19 cellular contexts compared by ENCODE assay signal in genomic region chr6:131982740-131983259, GRCh38. TPM values are rescaled to one million over a fixed set of nuclear protein-coding genes. Genes with fewer than 3 reads are reported as not detected.
DNase-seq lines count a peak whose midpoint lies in the region; TF ChIP-seq lines count a peak whose summit lies in the region.
"Had no signal": no experiment of that assay in that cellular context is flagged by ENCODE, and none has a peak within 500 bp of the region (broad histone marks: within the 10 kb centered on the region; RNA-seq: fewer than 3 reads in every experiment).

No MANE protein-coding gene starts in this region.

- H3K4me1 Mint-ChIP-seq in HFFc6 (ENCODE audit: low read depth) = peaks cover 79% of the 10 kb centered on the region
- H3K4me1 Mint-ChIP-seq: central memory CD8-positive, alpha-beta T cell had no signal

- peaks cover 70% of the 10 kb centered on the region for H3K4me1 ChIP-seq in ACC112 (ENCODE audit: control insufficient read depth, insufficient read depth, low read length, unreplicated experiment)

- H3K36me3 ChIP-seq in ACC112 (ENCODE audit: insufficient read depth, low read length) = no peaks in the 10 kb centered on the region
- H3K36me3 ChIP-seq: ovary, transverse colon had no signal

- peak overlapping the region; percentile 83 for H3K27ac Mint-ChIP-seq in HFFc6

- DNase-seq in HFFc6 (peak; percentile 75), astrocyte of the cerebellum (ENCODE audit: low read depth) (peak; percentile 94), hepatic stellate cell (ENCODE audit: low spot score) (peak; percentile 21), putamen (ENCODE audit: low spot score) (no peak), GM10266 (ENCODE audit: extremely low spot score) (no peak), KBM-7 (no peak), iPS-NIHi7 (ENCODE audit: extremely low spot score) (no peak)
- DNase-seq: activated CD8-positive, alpha-beta memory T cell treated with anti-CD3 and anti-CD28 coated beads for 24 hours; activated gamma-delta T cell treated with Interleukin-2 at 50 U/mL for 16 hours; AML-193; DMS53; Kasumi-1; NCI-H187 treated with DMSO at 0.1 percent for 48 hours; NCI-H748 treated with DMSO at 0.1 percent for 48 hours; ovary; transverse colon had no signal

- H3K9me3 Mint-ChIP-seq in HFFc6 = no peaks in the 10 kb centered on the region
- H3K9me3 Mint-ChIP-seq: central memory CD8-positive, alpha-beta T cell had no signal

- H3K4me3 ChIP-seq in ACC112 (ENCODE audit: low read depth, low read length) (no peak overlapping the region), astrocyte of the cerebellum (ENCODE audit: low read depth, low read length) (no peak overlapping the region)
- H3K4me3 ChIP-seq: ovary, transverse colon had no signal

- H3K27me3 Mint-ChIP-seq in HFFc6 (ENCODE audit: insufficient read depth) = no peaks in the 10 kb centered on the region
- H3K27me3 Mint-ChIP-seq: central memory CD8-positive, alpha-beta T cell had no signal

- TF ChIP-seq CTCF in HFFc6 (IDR thresholded peaks at IDR 0.05) = no peak
- TF ChIP-seq CTCF in astrocyte of the cerebellum (IDR thresholded peaks at IDR 0.05; ENCODE audit: low read depth, low read length, missing control alignments) = no peak
- no peak for TF ChIP-seq CTCF in GM10266 (IDR thresholded peaks at IDR 0.05; ENCODE audit: control insufficient read depth, insufficient read depth, low read depth, missing control alignments)

- peak overlapping the region; percentile 84 for H3K27ac ChIP-seq in ACC112 (ENCODE audit: low read depth, low read length)
- H3K27ac ChIP-seq: epithelial cell of prostate, ovary had no signal

- peak overlapping the region; percentile 58 for H3K4me3 Mint-ChIP-seq in HFFc6
- H3K4me3 Mint-ChIP-seq: central memory CD8-positive, alpha-beta T cell had no signal

- no peaks in the 10 kb centered on the region for H3K36me3 Mint-ChIP-seq in HFFc6 (ENCODE audit: low read depth)

- no peak overlapping the region for H2AFZ ChIP-seq in ACC112 (ENCODE audit: low read length, unreplicated experiment)

- H3K79me2 ChIP-seq in ACC112 (ENCODE audit: control insufficient read depth, insufficient read depth, low read length, unreplicated experiment) = no peaks in the 10 kb centered on the region

- in situ Hi-C loops in astrocyte of the cerebellum (cut with HindIII; ENCODE audit: low sequenced_read_pairs) = no loop called here
- in situ Hi-C loops in KBM-7 (cut with MboI; ENCODE audit: low pct_unique_long_range_greater_than_20kb, low sequenced_read_pairs) = no loop called here

- H3K27me3 ChIP-seq in ACC112 (ENCODE audit: insufficient read depth, low read length) = no peaks in the 10 kb centered on the region
- H3K27me3 ChIP-seq: ovary, transverse colon had no signal

RNA-seq across cellular contexts. Expression of gene CCN2, which starts 31.6 kb away (rescaled TPM):
- total RNA-seq in HFFc6 (2021; fragmentation: NEBNext Ultra II Directional; extraction: Animal tissue kit (Norgen Biotek cat#: 25700)) = 100 to 1,000 TPM; 493 to 923 (median 550) TPM

Comparison
In these comparisons a context has a peak if more than half of its experiments do, and no peak if none do; other contexts are left out.
1. DNase-seq: peak in HFFc6 (single experiment), astrocyte of the cerebellum (single experiment) and hepatic stellate cell (single experiment); none in putamen (single experiment), GM10266 (single experiment), KBM-7 (single experiment) and iPS-NIHi7 (single experiment).